In the genomic region with DNA sequence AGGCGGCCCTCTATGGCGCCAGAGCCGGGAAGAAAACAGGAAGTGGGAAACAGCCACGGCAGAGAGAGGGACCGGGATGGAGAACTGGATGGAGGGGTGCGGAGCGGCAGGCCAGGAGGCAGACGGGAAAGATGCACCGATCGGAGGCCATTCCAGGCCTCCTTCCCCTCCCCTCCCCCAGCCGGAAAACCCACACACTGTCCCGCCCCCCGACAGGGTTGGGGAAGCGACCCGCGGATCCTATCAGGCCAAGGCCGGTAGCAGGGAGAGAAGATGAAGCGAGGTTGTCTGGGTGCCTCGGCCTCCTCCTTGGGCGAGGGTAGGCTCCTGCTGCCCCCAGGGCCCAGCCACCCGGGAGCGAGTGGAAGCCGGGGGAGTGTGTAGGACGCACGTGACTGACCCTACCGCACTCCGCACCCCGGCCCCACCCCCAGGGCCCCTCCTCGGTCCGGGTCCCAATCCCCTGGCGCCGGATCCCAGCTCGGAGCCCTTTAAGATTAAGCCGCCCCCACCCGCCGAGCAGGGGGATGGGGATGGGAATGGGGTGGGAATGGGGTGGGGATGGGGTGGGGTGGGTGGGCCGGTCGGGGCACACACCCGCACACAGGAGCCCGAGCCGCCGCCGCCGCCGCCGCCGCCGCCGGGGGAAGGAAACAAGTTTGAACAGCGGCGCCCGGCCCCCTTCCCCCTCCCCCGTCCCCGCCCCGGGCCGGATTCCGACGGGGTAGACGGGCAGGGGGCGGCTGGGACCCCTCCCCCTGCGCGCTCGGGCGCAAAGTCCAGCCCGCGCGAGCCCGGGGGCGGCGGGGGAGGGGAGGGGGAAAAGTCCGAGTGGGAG, we compare ENCODE assay signal across 8 cellular contexts. TPM values are rescaled to one million over a fixed set of nuclear protein-coding genes. Genes with fewer than 3 reads are reported as not detected.
DNase-seq lines count a peak whose midpoint lies in the region; ATAC-seq, FAIRE-seq and TF ChIP-seq lines count a peak whose summit lies in the region.

No MANE protein-coding gene starts in this region.

- intact Hi-C loops in right cardiac atrium (cut with DNase I), result no loop called here

- TF ChIP-seq POLR2A in GM15510 (IDR thresholded peaks at IDR 0.05; ENCODE audit: borderline replicate concordance, extremely low read depth, insufficient read length), result peak; percentile 52

- H3K4me1 ChIP-seq in right cardiac atrium (ENCODE audit: control insufficient read depth, insufficient read depth, low read length), result peaks cover 13% of the 10 kb centered on the region

- TF ChIP-seq CTCF in retinal pigment epithelial cell (conservative IDR thresholded peaks at IDR 0.05; ENCODE audit: low read depth, low read length), result no peak

- under 1% methylated on average over 70 of the region's 71 CpGs for WGBS in right cardiac atrium

- H3K9me3 ChIP-seq in right cardiac atrium (ENCODE audit: control insufficient read depth, low read length), result no peaks in the 10 kb centered on the region

- peak overlapping the region; percentile 95 for H3K27ac ChIP-seq in right cardiac atrium (ENCODE audit: low read length)

- no peaks in the 10 kb centered on the region for H3K27me3 ChIP-seq in right cardiac atrium (ENCODE audit: control insufficient read depth, insufficient read depth)

- DNase-seq in HTR-8/SVneo (ENCODE audit: insufficient read length, low spot score) (peak; percentile 53), T follicular helper cell (ENCODE audit: low read depth) (peak; percentile 56), amygdala (lab: John Stamatoyannopoulos, UW) (peak in 37 of 56 donors; percentile 23 to 73 (median 59)), right cardiac atrium (peak; percentile 69 to 89 (median 88)), retinal pigment epithelial cell (ENCODE audit: low read depth) (no peak), DMS153 treated with DMSO at 0.1 percent for 48 hours (lab: John Stamatoyannopoulos, UW; ENCODE audit: unreplicated experiment) (no peak), OCI-M2 (lab: John Stamatoyannopoulos, UW; ENCODE audit: unreplicated experiment) (no peak)

- FAIRE-seq in HTR-8/SVneo (lab: Jason Lieb, UNC), result peak; percentile 60

- H3K4me3 ChIP-seq in right cardiac atrium (ENCODE audit: low read length), result peak overlapping the region; percentile 89
- peak overlapping the region; percentile 96 for H3K4me3 ChIP-seq in retinal pigment epithelial cell (ENCODE audit: low read length)

- peak; percentile 6 to 16 for ATAC-seq in right cardiac atrium

RNA-seq across cellular contexts. Expression of a gene that starts 1.5 kb away (rescaled TPM):
- total RNA-seq in right cardiac atrium, result 10 to 100 TPM; 33.3 to 58.1 (median 48.1) TPM
- 39.1 TPM for polyA plus RNA-seq in right cardiac atrium

RNA-seq across cellular contexts. Expression of a gene that starts 11.1 kb away (rescaled TPM):
- total RNA-seq in right cardiac atrium, result 10 to 100 TPM; 32.0 to 37.3 (median 34.9) TPM
- polyA plus RNA-seq in right cardiac atrium, result 46.5 TPM

RNA-seq across cellular contexts. Expression of a gene that starts 15.6 kb away (rescaled TPM):
- 10 to 100 TPM; 36.4 to 42.7 (median 39.6) TPM for total RNA-seq in right cardiac atrium
- 28.6 TPM for polyA plus RNA-seq in right cardiac atrium

RNA-seq across cellular contexts. Expression of a gene that starts 33.4 kb away (rescaled TPM):
- 1 to 10 TPM; 5.4 to 7.3 (median 6.5) TPM for total RNA-seq in right cardiac atrium
- polyA plus RNA-seq in right cardiac atrium, result 3.3 TPM

RNA-seq across cellular contexts. Expression of a gene that starts 36.0 kb away (rescaled TPM):
- 10 to 100 TPM; 14.6 to 19.9 (median 17.8) TPM for total RNA-seq in right cardiac atrium
- polyA plus RNA-seq in right cardiac atrium, result 21.6 TPM

Comparison
In these comparisons a context has a peak if more than half of its experiments do, and no peak if none do; other contexts are left out.
1. DNase-seq: peak in HTR-8/SVneo (single experiment), T follicular helper cell (single experiment), amygdala (37 of 56) and right cardiac atrium (3 of 3); none in retinal pigment epithelial cell (single experiment), DMS153 treated with DMSO at 0.1 percent for 48 hours (single experiment) and OCI-M2 (single experiment).